ENCODE assay signal across 9 cellular contexts in genomic region chr13:82688400-82688999, GRCh38.
A peak's percentile ranks its signal among the peaks of the same experiment; 100 is the strongest.
DNase-seq lines count a peak whose midpoint lies in the region; ATAC-seq, FAIRE-seq and TF ChIP-seq lines count a peak whose summit lies in the region.
"Had no signal": no experiment of that assay in that cellular context is flagged by ENCODE, and none has a peak within 500 bp of the region (broad histone marks: within the 10 kb centered on the region; RNA-seq: fewer than 3 reads in every experiment).

No MANE protein-coding gene starts in this region.

- H2AK5ac ChIP-seq in H9 (ENCODE audit: insufficient read length, low read length), result no peak overlapping the region

- H4K91ac ChIP-seq in H9 (ENCODE audit: insufficient read length, low read depth, low read length), result no peak overlapping the region

- H3K79me1 ChIP-seq in H9 (ENCODE audit: insufficient read depth, low read depth, low read length, poor library complexity, severe bottlenecking), result no peaks in the 10 kb centered on the region

- peaks cover 2 to 5% of the 10 kb centered on the region in 2 experiments; a peak in 2 of 5 replicates for H3K9me3 Mint-ChIP-seq in H9

- H3K4me3 Mint-ChIP-seq in H9, result no peak overlapping the region

- H2BK12ac ChIP-seq in H9 (ENCODE audit: insufficient read length, low read depth, low read length), result no peak overlapping the region

- FAIRE-seq in GM12878 (lab: Jason Lieb, UNC) (no peak), small intestine (lab: Jason Lieb, UNC) (no peak)
- FAIRE-seq: colon had no signal

- H3K36me3 Mint-ChIP-seq in H9 (ENCODE audit: insufficient read depth in 1 of 3, low read depth in 3 of 3), result peaks cover 0 to 4% (median 0%) of the 10 kb centered on the region in 3 experiments; a peak in 2 of 7 replicates

- no peaks in the 10 kb centered on the region for H3K79me2 ChIP-seq in GM12878 (ENCODE audit: control insufficient read depth, insufficient read depth, low read length)
- H3K79me2 ChIP-seq in H9 (ENCODE audit: insufficient read depth, low read length), result no peaks in the 10 kb centered on the region

- in situ Hi-C loops in GM12878 (cut with MboI), result no loop called here

- H3K9me3 ChIP-seq in AG04450 (ENCODE audit: control insufficient read depth, insufficient read depth, low read length) (no peaks in the 10 kb centered on the region), GM12878 (replicated peaks; ENCODE audit: control insufficient read depth, insufficient read depth, low read length) (no peaks in the 10 kb centered on the region), small intestine (ENCODE audit: control insufficient read depth, low read depth) (no peaks in the 10 kb centered on the region), H9 (ENCODE audit: control insufficient read depth, low read depth, low read length) (no peaks in the 10 kb centered on the region)

- TF ChIP-seq RAD21 in GM12878 (IDR thresholded peaks at IDR 0.05; ENCODE audit: insufficient read depth, low read depth, low read length), result no peak

- TF ChIP-seq CTCF in AG04450 (IDR thresholded peaks at IDR 0.05; ENCODE audit: low read depth, low read length) (no peak), GM12878 (IDR thresholded peaks at IDR 0.05 in 2 of 3, conservative IDR thresholded peaks at IDR 0.05 in 1 of 3; ENCODE audit: control insufficient read depth in 2 of 3, extremely low read depth in 1 of 3, insufficient read depth in 1 of 3, low read depth in 3 of 3, low read length in 3 of 3) (no peak), H9 (conservative IDR thresholded peaks at IDR 0.05) (no peak)

- BruUV-seq in GM12878 (replicated peaks; lab: Mats Ljungman, UMichigan), result no TSS peak

- H4K20me1 ChIP-seq in GM12878 (ENCODE audit: control insufficient read depth, insufficient read depth) (no peaks in the 10 kb centered on the region), H9 (ENCODE audit: control insufficient read depth, insufficient read depth, insufficient read length) (no peaks in the 10 kb centered on the region)

- DNase-seq in AG04450 (ENCODE audit: low read depth, low spot score) (no peak), GM12878 (ENCODE audit: low read depth, low spot score) (no peak), small intestine (peak; percentile 15), H9 (no peak), putamen (ENCODE audit: low spot score) (no peak), DMS79 (lab: John Stamatoyannopoulos, UW) (no peak)

- H3K27me3 Mint-ChIP-seq in H9 (ENCODE audit: low read depth), result no peaks in the 10 kb centered on the region

- no peak overlapping the region for H3K18ac ChIP-seq in H9 (ENCODE audit: insufficient read length, low read depth, low read length)

- no peak for TF ChIP-seq EP300 in GM12878 (IDR thresholded peaks at IDR 0.05; ENCODE audit: borderline replicate concordance in 1 of 2, control insufficient read depth in 1 of 2, low read depth in 2 of 2, low read length in 2 of 2)

- H3K4me1 Mint-ChIP-seq in H9, result no peaks in the 10 kb centered on the region

- SMC1A ChIA-PET in GM12878 (lab: Charles Lee; ENCODE audit: uncharacterized antibody, unreplicated experiment), result interaction anchor here (0.8 to 3.4 kb wide), 3 partner anchors 9 to 16 kb away, joined by 3 to 16 read pairs (median 4); no protein-coding TSS in a partner anchor

- RAD21 ChIA-PET in GM12878 (lab: Charles Lee; ENCODE audit: unreplicated experiment), result interaction anchor here (1.2 kb wide), 1 partner anchor 10 kb away, joined by 5 read pairs; no protein-coding TSS in a partner anchor

- H3K4ac ChIP-seq in H9 (ENCODE audit: low read depth, low read length), result no peak overlapping the region

- H3K4me3 ChIP-seq in AG04450 (ENCODE audit: low read depth, low read length) (peak overlapping the region; percentile 41), GM12878 (no peak overlapping the region), small intestine (ENCODE audit: low read depth in 1 of 2, low read length in 2 of 2) (no peak overlapping the region)

- peak; percentile 81 for ATAC-seq in GM19372 (IDR thresholded peaks at IDR 0.05; ENCODE audit: low read depth, unreplicated experiment)
- peak; percentile 80 for ATAC-seq in HG03558 (IDR thresholded peaks at IDR 0.05; ENCODE audit: extremely low read depth, unreplicated experiment)
- ATAC-seq in GM12878, result peak; percentile 93

- H3T11ph ChIP-seq in H9 (ENCODE audit: low read length), result no peak overlapping the region

- no peak overlapping the region for H2BK20ac ChIP-seq in H9 (ENCODE audit: low read depth, low read length, poor library complexity, severe bottlenecking)

- 0% methylated on average over 2 of the region's 2 CpGs for WGBS in GM12878 (ENCODE audit: insufficient coverage, insufficient replicate concordance, low lambda C conversion rate, missing lambda C conversion rate)
- 9 to 22% (median 10%) methylated on average over 2 of the region's 2 CpGs for WGBS in small intestine, 3 donors
- WGBS in H9 (ENCODE audit: extremely low coverage, insufficient read length, low lambda C conversion rate), result no CpG with 5 or more reads among the region's 2 CpGs

- H3K4me2 ChIP-seq in GM12878 (ENCODE audit: control insufficient read depth, insufficient read depth) (0 out of 2 replicates have a peak overlapping the region, but pooled peaks have one; percentile 25), H9 (ENCODE audit: insufficient read depth, insufficient read length, low read length) (no peak overlapping the region)

- H3K23me2 ChIP-seq in H9 (ENCODE audit: insufficient read length, low read depth, low read length, poor library complexity, severe bottlenecking), result no peaks in the 10 kb centered on the region

- no peak overlapping the region for H3K27ac Mint-ChIP-seq in H9

- H3K36me3 ChIP-seq in GM12878 (ENCODE audit: control insufficient read depth in 2 of 2, insufficient read depth in 2 of 2, low read length in 1 of 2) (no peaks in the 10 kb centered on the region), small intestine (ENCODE audit: control insufficient read depth in 2 of 2, insufficient read depth in 2 of 2, low read length in 2 of 2) (no peaks in the 10 kb centered on the region)

- no peak for TF ChIP-seq POLR2A in GM12878 (IDR thresholded peaks at IDR 0.05; ENCODE audit: low read depth, low read length)

- no peak overlapping the region for H2BK15ac ChIP-seq in H9 (ENCODE audit: low read depth, low read length)

- H3K27ac ChIP-seq in AG04450 (ENCODE audit: low read depth, low read length), result no peak overlapping the region
- no peak overlapping the region for H3K27ac ChIP-seq in GM12878 (ENCODE audit: control insufficient read depth, insufficient read depth)
- no peak overlapping the region for H3K27ac ChIP-seq in small intestine (ENCODE audit: low read depth in 1 of 2, low read length in 1 of 2)
- no peak overlapping the region for H3K27ac ChIP-seq in H9 (ENCODE audit: insufficient read length, low read depth, low read length)

- H3K4me1 ChIP-seq in GM12878 (ENCODE audit: control insufficient read depth, insufficient read depth, low read length) (no peaks in the 10 kb centered on the region), small intestine (ENCODE audit: control insufficient read depth in 2 of 2, insufficient read depth in 1 of 2, low read depth in 1 of 2, low read length in 1 of 2) (no peaks in the 10 kb centered on the region), H9 (ENCODE audit: insufficient read depth, low read length) (no peaks in the 10 kb centered on the region)

- H2BK120ac ChIP-seq in H9 (ENCODE audit: low read depth, low read length, poor library complexity, severe bottlenecking), result no peak overlapping the region

- no peak overlapping the region for H4K8ac ChIP-seq in H9 (replicated peaks; ENCODE audit: insufficient read length, low read depth, low read length)

- no peak overlapping the region for H3K9ac ChIP-seq in GM12878 (ENCODE audit: control insufficient read depth, insufficient read depth, low read length)
- H3K9ac ChIP-seq in H9 (ENCODE audit: extremely low read depth, insufficient read length, low read length), result no peak overlapping the region

- H2AFZ ChIP-seq in GM12878 (ENCODE audit: control insufficient read depth, low read depth, low read length), result peak overlapping the region; percentile 23
- no peak overlapping the region for H2AFZ ChIP-seq in H9 (ENCODE audit: low read length)

- H3K56ac ChIP-seq in H9 (ENCODE audit: insufficient read length, low read depth, low read length), result no peak overlapping the region

- H4K5ac ChIP-seq in H9 (ENCODE audit: insufficient read length, low read depth, low read length), result no peak overlapping the region

- H2BK5ac ChIP-seq in H9 (ENCODE audit: insufficient read length, low read length), result no peak overlapping the region

- H3K23ac ChIP-seq in H9 (ENCODE audit: insufficient read length, low read depth, low read length), result no peak overlapping the region

- POLR2A ChIA-PET in AG04450 (lab: Yijun Ruan, JAX), result no interaction called here
- POLR2A ChIA-PET in GM12878 (lab: Charles Lee), result no interaction called here

- H3K14ac ChIP-seq in H9 (ENCODE audit: insufficient read depth, low read length), result no peak overlapping the region

- intact Hi-C loops in GM12878 (cut with micrococcal nuclease; ENCODE audit: unreplicated experiment), result no loop called here

- CTCF ChIA-PET in AG04450 (lab: Charles Lee), result no interaction called here
- CTCF ChIA-PET in GM12878 (lab: Yijun Ruan, JAX), result interaction anchor here (1.6 kb wide), 2 partner anchors 9 kb away, joined by 3 read pairs; no protein-coding TSS in a partner anchor

- H3K27me3 ChIP-seq in AG04450 (ENCODE audit: control insufficient read depth, insufficient read depth, low read length) (no peaks in the 10 kb centered on the region), GM12878 (replicated peaks in 1 of 2; ENCODE audit: control insufficient read depth in 2 of 2, insufficient read depth in 2 of 2, low read length in 1 of 2) (no peaks in the 10 kb centered on the region), small intestine (ENCODE audit: control insufficient read depth in 2 of 2, insufficient read depth in 2 of 2, low read length in 2 of 2) (no peaks in the 10 kb centered on the region), H9 (ENCODE audit: insufficient read depth, low read length) (no peaks in the 10 kb centered on the region)

TF ChIP-seq in GM12878, 131 proteins besides CTCF, POLR2A, EP300 and RAD21:
- TF ChIP-seq NFIC (IDR thresholded peaks at IDR 0.05; ENCODE audit: low read depth, low read length) (no peak), MTA2 (IDR thresholded peaks at IDR 0.05; ENCODE audit: low read depth) (peak; percentile 81), MEF2B (IDR thresholded peaks at IDR 0.05; ENCODE audit: partially characterized antibody, poor library complexity, severe bottlenecking) (peak; percentile 41)
